ENCODE assay signal across 23 cellular contexts in genomic region chrX:43375146-43375545, GRCh38.
"Had no signal": no experiment of that assay in that cellular context is flagged by ENCODE, and none has a peak within 500 bp of the region (broad histone marks: within the 10 kb centered on the region; RNA-seq: fewer than 3 reads in every experiment).

No MANE protein-coding gene starts in this region.

- FAIRE-seq: endometrium, frontal cortex had no signal

- H3K27me3 ChIP-seq: right lobe of liver, thyroid gland, vagina had no signal

- H3K4me1 ChIP-seq: parathyroid adenoma, right lobe of liver, stomach, thyroid gland, vagina had no signal

- ATAC-seq: effector memory CD8-positive, alpha-beta T cell; left colon; mucosa of descending colon; natural killer cell treated with Interleukin-12 subunit alpha and Interleukin-12 subunit beta and Interleukin-15 and Interleukin-18, amount 100 ng/mL, for 72 hours; right lobe of liver; stimulated activated effector memory CD8-positive, alpha-beta T cell treated with anti-CD3 and anti-CD28 coated beads, Interleukin-12 subunit alpha, Interleukin-12 subunit beta, amount 100 ng/mL, for 72 hours had no signal

- H3K79me2 ChIP-seq: parathyroid adenoma had no signal

- H3K4me3 ChIP-seq: lung, mucosa of descending colon, right lobe of liver, stomach, thyroid gland, vagina had no signal

- H3K9ac ChIP-seq: parathyroid adenoma had no signal

- H2AFZ ChIP-seq: parathyroid adenoma had no signal

- H3K27ac ChIP-seq: parathyroid adenoma, right lobe of liver, stomach, thyroid gland, vagina had no signal

- DNase-seq: cortex of kidney; effector memory CD8-positive, alpha-beta T cell; hypothalamus; immature natural killer cell; islet precursor cell; kidney glomerular epithelial cell; left colon; mucosa of descending colon; naive B cell; right lobe of liver; stimulated activated CD4-positive, alpha-beta T cell treated with anti-CD3 and anti-CD28 coated beads, Interleukin-2, amount 100 ng/mL, for 24 hours; stimulated activated CD4-positive, alpha-beta T cell treated with anti-CD3 and anti-CD28 coated beads, Interleukin-4, amount 100 ng/mL, for 24 hours; stimulated activated naive CD4-positive, alpha-beta T cell treated with Interleukin-2 at 50 U/mL for 16 hours; stomach; thyroid gland; trophoblast cell had no signal

- H3K36me3 ChIP-seq: right lobe of liver, stomach, thyroid gland, vagina had no signal

- H3K9me3 ChIP-seq: mucosa of descending colon, right lobe of liver, thyroid gland, vagina had no signal
